Comparison of ENCODE assay signal across 11 cellular contexts in genomic region chr9:113853333-113853732, GRCh38. TPM values are rescaled to one million over a fixed set of nuclear protein-coding genes. Genes with fewer than 3 reads are reported as not detected.
DNase-seq lines count a peak whose midpoint lies in the region; ATAC-seq and TF ChIP-seq lines count a peak whose summit lies in the region.
"Had no signal": no experiment of that assay in that cellular context is flagged by ENCODE, and none has a peak within 500 bp of the region (broad histone marks: within the 10 kb centered on the region; RNA-seq: fewer than 3 reads in every experiment).

No MANE protein-coding gene starts in this region.

- no peak for TF ChIP-seq EP300 in upper lobe of left lung (IDR thresholded peaks at IDR 0.05)

- H3K27ac ChIP-seq in left ventricle myocardium inferior (replicated peaks) (no peak overlapping the region), Peyer's patch (no peak overlapping the region), foreskin keratinocyte (no peak overlapping the region), upper lobe of left lung (no peak overlapping the region)
- H3K27ac ChIP-seq: SJSA1 had no signal

- TF ChIP-seq POLR2A in Peyer's patch (IDR thresholded peaks at IDR 0.05) (no peak), upper lobe of left lung (IDR thresholded peaks at IDR 0.05) (no peak)

- H3K36me3 ChIP-seq in left ventricle myocardium inferior (no peaks in the 10 kb centered on the region), Peyer's patch (no peaks in the 10 kb centered on the region), upper lobe of left lung (no peaks in the 10 kb centered on the region)
- H3K36me3 ChIP-seq: SJSA1 had no signal

- TF ChIP-seq CTCF in left ventricle myocardium inferior (IDR thresholded peaks at IDR 0.05; ENCODE audit: borderline replicate concordance): peak; percentile 34
- TF ChIP-seq CTCF in Peyer's patch (IDR thresholded peaks at IDR 0.05): peak in 4 of 6 experiments; percentile 19 to 70 (median 66)
- TF ChIP-seq CTCF in foreskin keratinocyte (conservative IDR thresholded peaks at IDR 0.05): peak; percentile 66
- peak; percentile 21 to 44 (median 40) for TF ChIP-seq CTCF in upper lobe of left lung (IDR thresholded peaks at IDR 0.05)

- peaks cover 24% of the 10 kb centered on the region for H3K27me3 ChIP-seq in left ventricle myocardium inferior (ENCODE audit: low read depth)
- no peaks in the 10 kb centered on the region for H3K27me3 ChIP-seq in Peyer's patch
- H3K27me3 ChIP-seq in foreskin keratinocyte: peaks cover 10% of the 10 kb centered on the region
- H3K27me3 ChIP-seq in upper lobe of left lung: no peaks in the 10 kb centered on the region
- H3K27me3 ChIP-seq: SJSA1 had no signal

- H3K9me3 ChIP-seq in left ventricle myocardium inferior (replicated peaks): peaks cover 19% of the 10 kb centered on the region
- no peaks in the 10 kb centered on the region for H3K9me3 ChIP-seq in Peyer's patch
- H3K9me3 ChIP-seq in upper lobe of left lung: peaks cover 0 to 5% (median 3%) of the 10 kb centered on the region in 4 donors

- 47% methylated on average over 2 of the region's 2 CpGs for WGBS in upper lobe of left lung, 2 donors

- no peak overlapping the region for H3K4me3 ChIP-seq in left ventricle myocardium inferior
- no peak overlapping the region for H3K4me3 ChIP-seq in Peyer's patch
- H3K4me3 ChIP-seq in upper lobe of left lung: no peak overlapping the region
- H3K4me3 ChIP-seq: SJSA1 had no signal

- ATAC-seq in Right ventricle myocardium superior (ENCODE audit: poor library complexity) (no peak), foreskin keratinocyte (no peak), upper lobe of left lung (ENCODE audit: low FRiP score in 2 of 2) (peak in 1 of 2 donors; percentile 72)

- intact Hi-C loops in left ventricle myocardium inferior (cut with micrococcal nuclease): no loop called here
- intact Hi-C loops in Right ventricle myocardium superior (cut with DNase I): no loop called here

- no peaks in the 10 kb centered on the region for H3K4me1 ChIP-seq in left ventricle myocardium inferior
- no peaks in the 10 kb centered on the region for H3K4me1 ChIP-seq in Peyer's patch
- H3K4me1 ChIP-seq in foreskin keratinocyte: no peaks in the 10 kb centered on the region
- peaks cover 0 to 6% (median 0%) of the 10 kb centered on the region in 4 donors for H3K4me1 ChIP-seq in upper lobe of left lung
- H3K4me1 ChIP-seq: SJSA1 had no signal

- DNase-seq in left ventricle myocardium inferior: no peak
- no peak for DNase-seq in Right ventricle myocardium superior
- peak in 1 of 3 donors; percentile 67 for DNase-seq in Peyer's patch
- no peak for DNase-seq in foreskin keratinocyte
- DNase-seq in upper lobe of left lung: no peak
- DNase-seq in A172 (ENCODE audit: low spot score): no peak
- DNase-seq in NCI-H187 treated with DMSO at 0.1 percent for 48 hours (lab: John Stamatoyannopoulos, UW): no peak
- DNase-seq in pons (ENCODE audit: low spot score): no peak
- DNase-seq: activated T-cell treated with anti-CD3 and anti-CD28 coated beads, Interleukin-2, amount 50 U/mL, for 1 hour; COR-L47 had no signal

RNA-seq across cellular contexts. Expression of gene ZNF618, which starts 22.8 kb away (rescaled TPM):
- total RNA-seq in left ventricle myocardium inferior (1.9 TPM), Right ventricle myocardium superior (2.0 TPM), Peyer's patch (10 to 100 TPM in 1 of 4 donors, 1 to 10 TPM in 3; 2.8 to 26.4 (median 4.1) TPM), foreskin keratinocyte (10.7 and 11.4 TPM in 2 replicates), upper lobe of left lung (10 to 100 TPM in 3 of 6 donors, 1 to 10 TPM in 3; 3.2 to 11.6 (median 9.1) TPM)
- 2.8 TPM in 2 replicates for polyA plus RNA-seq in foreskin keratinocyte
- 3.3 and 3.4 TPM in 2 replicates for total RNA-seq in A172 (2014; rRNA removed; shearing (Covaris generic))
